28 cellular contexts compared by ENCODE assay signal in genomic region chr10:130360826-130361311, GRCh38.
DNase-seq lines count a peak whose midpoint lies in the region; ATAC-seq, FAIRE-seq and TF ChIP-seq lines count a peak whose summit lies in the region.
"Had no signal": no experiment of that assay in that cellular context is flagged by ENCODE, and none has a peak within 500 bp of the region (broad histone marks: within the 10 kb centered on the region; RNA-seq: fewer than 3 reads in every experiment).

No MANE protein-coding gene starts in this region.

- ATAC-seq in pancreas = peak; percentile 55 to 89 (median 83)
- no peak for ATAC-seq in GM21423 (IDR thresholded peaks at IDR 0.05; ENCODE audit: unreplicated experiment)
- ATAC-seq: activated CD8-positive, alpha-beta T cell treated with anti-CD3 and anti-CD28 coated beads for 36 hours; activated T-cell treated with anti-CD3 and anti-CD28 coated beads, Interleukin-2, amount 50 U/mL, for 72 hours; effector memory CD8-positive, alpha-beta T cell; esophagus mucosa; foreskin keratinocyte; HCT116; T-cell had no signal

- no peak for TF ChIP-seq CTCF in pancreas (IDR thresholded peaks at IDR 0.05)
- TF ChIP-seq CTCF in endothelial cell (IDR thresholded peaks at IDR 0.05; ENCODE audit: unreplicated experiment) = no peak

- no peaks in the 10 kb centered on the region for H3K27me3 ChIP-seq in pancreas
- H3K27me3 ChIP-seq: foreskin keratinocyte, heart right ventricle, uterus had no signal

- H3K4me1 Mint-ChIP-seq in endothelial cell (ENCODE audit: unreplicated experiment) = no peaks in the 10 kb centered on the region
- H3K4me1 Mint-ChIP-seq: T-cell had no signal

- H3K4me3 ChIP-seq in pancreas = no peak overlapping the region
- H3K4me3 ChIP-seq: coronary artery, heart right ventricle, skin epidermis, uterus had no signal

- H3K4me3 Mint-ChIP-seq in endothelial cell (ENCODE audit: unreplicated experiment) = no peak overlapping the region
- H3K4me3 Mint-ChIP-seq: activated CD8-positive, alpha-beta T cell treated with anti-CD3 and anti-CD28 coated beads for 36 hours; activated T-cell treated with anti-CD3 and anti-CD28 coated beads, Interleukin-2, amount 50 U/mL, for 72 hours; effector memory CD8-positive, alpha-beta T cell; T-cell had no signal

- no peaks in the 10 kb centered on the region for H3K9me3 ChIP-seq in pancreas
- H3K9me3 ChIP-seq: heart right ventricle, uterus had no signal

- peaks cover 27% of the 10 kb centered on the region for H3K36me3 Mint-ChIP-seq in endothelial cell (ENCODE audit: low read depth, unreplicated experiment)
- H3K36me3 Mint-ChIP-seq: T-cell had no signal

- intact Hi-C loops in pancreas (cut with DNase I) = no loop called here

- no peak overlapping the region for H3K27ac ChIP-seq in pancreas
- H3K27ac ChIP-seq: C4-2B, coronary artery, foreskin keratinocyte, heart right ventricle, skin epidermis, uterus had no signal

- 13 to 18% methylated on average over 11 of the region's 11 CpGs for WGBS in pancreas, 2 donors

- DNase-seq in NCI-H748 (lab: John Stamatoyannopoulos, UW; ENCODE audit: unreplicated experiment) = peak; percentile 62
- DNase-seq in NCI-H748 treated with DMSO at 0.1 percent for 48 hours (lab: John Stamatoyannopoulos, UW) = no peak
- peak; percentile 2 for DNase-seq in LHCN-M2 (ENCODE audit: low read depth)
- peak; percentile 8 for DNase-seq in RPMI8226
- peak; percentile 24 to 85 (median 61) for DNase-seq in pancreas
- DNase-seq in endothelial cell (ENCODE audit: low spot score) = no peak
- DNase-seq in nucleus accumbens (lab: John Stamatoyannopoulos, UW) = no peak
- DNase-seq: ACHN; activated CD8-positive, alpha-beta T cell treated with anti-CD3 and anti-CD28 coated beads for 36 hours; activated naive CD4-positive, alpha-beta T cell treated with anti-CD3 and anti-CD28 coated beads, Interleukin-2, amount 50 U/mL, for 16 hours; activated T-cell treated with anti-CD3 and anti-CD28 coated beads, Interleukin-2, amount 50 U/mL, for 72 hours; amygdala; effector memory CD8-positive, alpha-beta T cell; foreskin keratinocyte; heart right ventricle; KG1; NCI-H1930; NCI-H526; T-cell; uterus had no signal

- no peaks in the 10 kb centered on the region for H3K36me3 ChIP-seq in pancreas
- H3K36me3 ChIP-seq: heart right ventricle, uterus had no signal

- H3K27me3 Mint-ChIP-seq in endothelial cell (ENCODE audit: unreplicated experiment) = peaks cover 17% of the 10 kb centered on the region
- H3K27me3 Mint-ChIP-seq: effector memory CD8-positive, alpha-beta T cell had no signal

- H3K4me1 ChIP-seq in pancreas = no peaks in the 10 kb centered on the region
- H3K4me1 ChIP-seq: foreskin keratinocyte, uterus had no signal

- no peak for FAIRE-seq in pancreas (lab: Jason Lieb, UNC)
- FAIRE-seq: bronchial epithelial cell, GM19239 had no signal

- peaks cover 57% of the 10 kb centered on the region for H3K9me3 Mint-ChIP-seq in endothelial cell (ENCODE audit: unreplicated experiment)
- H3K9me3 Mint-ChIP-seq: activated CD8-positive, alpha-beta T cell treated with anti-CD3 and anti-CD28 coated beads for 36 hours had no signal

- H3K27ac Mint-ChIP-seq in endothelial cell (ENCODE audit: unreplicated experiment) = no peak overlapping the region
- H3K27ac Mint-ChIP-seq: activated CD8-positive, alpha-beta T cell treated with anti-CD3 and anti-CD28 coated beads for 36 hours; activated T-cell treated with anti-CD3 and anti-CD28 coated beads, Interleukin-2, amount 50 U/mL, for 72 hours; effector memory CD8-positive, alpha-beta T cell; T-cell had no signal

Comparison
In these comparisons a context has a peak if more than half of its experiments do, and no peak if none do; other contexts are left out.
1. DNase-seq: peak in NCI-H748 (single experiment), LHCN-M2 (single experiment), RPMI8226 (single experiment) and pancreas (6 of 6); none in NCI-H748 treated with DMSO at 0.1 percent for 48 hours (single experiment), endothelial cell (single experiment) and nucleus accumbens (0 of 56).